8 cellular contexts compared by ENCODE assay signal in genomic region chr16:70437017-70437581, GRCh38. TPM values are rescaled to one million over a fixed set of nuclear protein-coding genes. Genes with fewer than 3 reads are reported as not detected.
A peak's percentile ranks its signal among the peaks of the same experiment; 100 is the strongest.
DNase-seq lines count a peak whose midpoint lies in the region; ATAC-seq lines count a peak whose summit lies in the region.

No MANE protein-coding gene starts in this region.

- H3K27me3 Mint-ChIP-seq in activated naive CD4-positive, alpha-beta T cell treated with anti-CD3 and anti-CD28 coated beads, Interleukin-2, amount 50 U/mL, for 24 hours = no peaks in the 10 kb centered on the region
- no peaks in the 10 kb centered on the region for H3K27me3 Mint-ChIP-seq in stimulated activated memory B cell treated with anti-CD40 and anti-IgM and Interleukin-4, amounts not matched to agents 10 μg/mL and 1 μg/mL and 100 μg/mL, for 72 hours

- H3K4me1 Mint-ChIP-seq in activated naive CD4-positive, alpha-beta T cell treated with anti-CD3 and anti-CD28 coated beads, Interleukin-2, amount 50 U/mL, for 24 hours = peaks cover 59% of the 10 kb centered on the region
- peaks cover 51% of the 10 kb centered on the region for H3K4me1 Mint-ChIP-seq in stimulated activated memory B cell treated with anti-CD40 and anti-IgM and Interleukin-4, amounts not matched to agents 10 μg/mL and 1 μg/mL and 100 μg/mL, for 72 hours

- peaks cover 3% of the 10 kb centered on the region for H3K36me3 Mint-ChIP-seq in activated naive CD4-positive, alpha-beta T cell treated with anti-CD3 and anti-CD28 coated beads, Interleukin-2, amount 50 U/mL, for 24 hours
- H3K36me3 Mint-ChIP-seq in stimulated activated memory B cell treated with anti-CD40 and anti-IgM and Interleukin-4, amounts not matched to agents 10 μg/mL and 1 μg/mL and 100 μg/mL, for 72 hours = no peaks in the 10 kb centered on the region

- DNase-seq in activated naive CD4-positive, alpha-beta T cell treated with anti-CD3 and anti-CD28 coated beads, Interleukin-2, amount 50 U/mL, for 16 hours = no peak
- DNase-seq in SK-N-DZ (ENCODE audit: low spot score) (peak; percentile 94), fibroblast of the conjunctiva (ENCODE audit: low read depth) (peak; percentile 80), NCI-H1105 treated with DMSO at 0.1 percent for 48 hours (lab: John Stamatoyannopoulos, UW) (no peak)

- H3K9me3 Mint-ChIP-seq in activated naive CD4-positive, alpha-beta T cell treated with anti-CD3 and anti-CD28 coated beads, Interleukin-2, amount 50 U/mL, for 24 hours = no peaks in the 10 kb centered on the region
- H3K9me3 Mint-ChIP-seq in stimulated activated memory B cell treated with anti-CD40 and anti-IgM and Interleukin-4, amounts not matched to agents 10 μg/mL and 1 μg/mL and 100 μg/mL, for 72 hours = no peaks in the 10 kb centered on the region

- peak overlapping the region; percentile 89 for H3K4me3 Mint-ChIP-seq in activated naive CD4-positive, alpha-beta T cell treated with anti-CD3 and anti-CD28 coated beads, Interleukin-2, amount 50 U/mL, for 24 hours
- H3K4me3 Mint-ChIP-seq in stimulated activated memory B cell treated with anti-CD40 and anti-IgM and Interleukin-4, amounts not matched to agents 10 μg/mL and 1 μg/mL and 100 μg/mL, for 72 hours = peak overlapping the region; percentile 97

- no peak for ATAC-seq in stimulated activated memory B cell treated with anti-CD40 and anti-IgM and Interleukin-4, amounts not matched to agents 10 μg/mL and 1 μg/mL and 100 μg/mL, for 72 hours
- ATAC-seq in HG02970 (IDR thresholded peaks at IDR 0.05; ENCODE audit: low FRiP score, unreplicated experiment) (no peak), GM18907 (IDR thresholded peaks at IDR 0.05; ENCODE audit: unreplicated experiment) (no peak)

- peak overlapping the region; percentile 84 for H3K27ac Mint-ChIP-seq in activated naive CD4-positive, alpha-beta T cell treated with anti-CD3 and anti-CD28 coated beads, Interleukin-2, amount 50 U/mL, for 24 hours
- H3K27ac Mint-ChIP-seq in stimulated activated memory B cell treated with anti-CD40 and anti-IgM and Interleukin-4, amounts not matched to agents 10 μg/mL and 1 μg/mL and 100 μg/mL, for 72 hours = peak overlapping the region; percentile 86

RNA-seq across cellular contexts. Expression of gene ST3GAL2, which starts 1.8 kb away (rescaled TPM):
- polyA plus RNA-seq in SK-N-DZ (2014; cell fraction: cytosol; rRNA removed) = 31.8 and 44.0 TPM in 2 replicates
- 12.1 and 15.1 TPM in 2 replicates for polyA plus RNA-seq in SK-N-DZ (2014; cell fraction: nucleus; rRNA removed)

RNA-seq across cellular contexts. Expression of gene FCSK, which starts 17.3 kb away (rescaled TPM):
- polyA plus RNA-seq in SK-N-DZ (2014; cell fraction: cytosol; rRNA removed) = 5.6 and 8.2 TPM in 2 replicates
- polyA plus RNA-seq in SK-N-DZ (2014; cell fraction: nucleus; rRNA removed) = 34.9 and 44.3 TPM in 2 replicates

Comparison
In these comparisons a context has a peak if more than half of its experiments do, and no peak if none do; other contexts are left out.
1. DNase-seq: peak in SK-N-DZ (single experiment) and fibroblast of the conjunctiva (single experiment); none in activated naive CD4-positive, alpha-beta T cell treated with anti-CD3 and anti-CD28 coated beads, Interleukin-2, amount 50 U/mL, for 16 hours (single experiment) and NCI-H1105 treated with DMSO at 0.1 percent for 48 hours (single experiment).